ENCODE assay signal across 8 cellular contexts in genomic region chr5:177429248-177430045, GRCh38. TPM values are rescaled to one million over a fixed set of nuclear protein-coding genes. Genes with fewer than 3 reads are reported as not detected.
DNase-seq lines count a peak whose midpoint lies in the region; TF ChIP-seq lines count a peak whose summit lies in the region.

No MANE protein-coding gene starts in this region.

- H3K36me3 ChIP-seq in KOPT-K1 (ENCODE audit: insufficient read depth, low read length): peaks cover 42% of the 10 kb centered on the region
- peaks cover 13 to 15% of the 10 kb centered on the region in 2 donors for H3K36me3 ChIP-seq in prostate gland

- peaks cover 3% of the 10 kb centered on the region for H3K4me1 ChIP-seq in prostate gland (replicated peaks)

- no peaks in the 10 kb centered on the region for H3K9me3 ChIP-seq in KOPT-K1 (ENCODE audit: insufficient read depth, low read length, poor library complexity, severe bottlenecking)
- no peaks in the 10 kb centered on the region for H3K9me3 ChIP-seq in prostate gland

- H3K4me3 ChIP-seq in prostate gland: no peak overlapping the region

- peaks cover 6% of the 10 kb centered on the region for H3K9me3 Mint-ChIP-seq in glutamatergic neuron (ENCODE audit: unreplicated experiment)

- peak overlapping the region; percentile 11 for H3K4me3 Mint-ChIP-seq in glutamatergic neuron (ENCODE audit: unreplicated experiment)

- DNase-seq in activated CD4-positive, alpha-beta T cell treated with anti-CD3 and anti-CD28 coated beads, Interleukin-2, amount 50 U/mL, for 4 hours: peak; percentile 87 to 89
- no peak for DNase-seq in glutamatergic neuron
- DNase-seq in stimulated activated CD4-positive, alpha-beta T cell treated with anti-CD3 and anti-CD28 coated beads, Interleukin-1b, Interleukin-23, amount 100 ng/mL, for 48 hours: peak; percentile 95
- no peak for DNase-seq in COLO668 (lab: John Stamatoyannopoulos, UW; ENCODE audit: unreplicated experiment)
- DNase-seq in OCI-M2 (lab: John Stamatoyannopoulos, UW; ENCODE audit: unreplicated experiment): no peak
- DNase-seq in SHP77 treated with DMSO at 0.1 percent for 48 hours (lab: John Stamatoyannopoulos, UW): no peak
- DNase-seq in prostate gland (ENCODE audit: low spot score): no peak

- no peak for TF ChIP-seq POLR2A in prostate gland (IDR thresholded peaks at IDR 0.05)

- H3K4me1 Mint-ChIP-seq in glutamatergic neuron (ENCODE audit: low read depth, unreplicated experiment): peaks cover 10% of the 10 kb centered on the region

- WGBS in prostate gland: 80% methylated on average over 6 of the region's 6 CpGs

- no peak overlapping the region for H3K27ac Mint-ChIP-seq in glutamatergic neuron (ENCODE audit: unreplicated experiment)

- H3K27me3 ChIP-seq in prostate gland (replicated peaks; ENCODE audit: insufficient read depth): no peaks in the 10 kb centered on the region

- TF ChIP-seq CTCF in glutamatergic neuron (IDR thresholded peaks at IDR 0.05; ENCODE audit: partially characterized antibody, unreplicated experiment) (no peak), prostate gland (IDR thresholded peaks at IDR 0.05) (no peak)

- H3K27me3 Mint-ChIP-seq in glutamatergic neuron (ENCODE audit: unreplicated experiment): peaks cover 10% of the 10 kb centered on the region

- H3K27ac ChIP-seq in KOPT-K1 (ENCODE audit: low read depth, low read length, poor library complexity, severe bottlenecking) (peak overlapping the region; percentile 89), prostate gland (no peak overlapping the region)

- intact Hi-C loops in prostate gland (cut with DNase I): no loop called here

- H3K36me3 Mint-ChIP-seq in glutamatergic neuron (ENCODE audit: unreplicated experiment): no peaks in the 10 kb centered on the region

RNA-seq across cellular contexts. Expression of gene GRK6, which starts 3.0 kb away (rescaled TPM):
- total RNA-seq in glutamatergic neuron (ENCODE audit: unreplicated experiment) (43.9 TPM), prostate gland (10 to 100 TPM; 28.6 to 32.4 TPM)

RNA-seq across cellular contexts. Expression of gene PRR7, which starts 17.2 kb away (rescaled TPM):
- total RNA-seq in glutamatergic neuron (ENCODE audit: unreplicated experiment) (4.1 TPM), prostate gland (10 to 100 TPM in 1 of 2 donors, 1 to 10 TPM in 1; 8.7 to 11.0 TPM)

RNA-seq across cellular contexts. Expression of gene F12, which starts 20.1 kb away (rescaled TPM):
- total RNA-seq in glutamatergic neuron (ENCODE audit: unreplicated experiment): 5.4 TPM
- 1 to 10 TPM in 1 of 2 donors, under 1 TPM in 1; 0.74 to 2.6 TPM for total RNA-seq in prostate gland

RNA-seq across cellular contexts. Expression of gene PFN3, which starts 29.0 kb away (rescaled TPM):
- not detected for total RNA-seq in glutamatergic neuron (ENCODE audit: unreplicated experiment)
- total RNA-seq in prostate gland: not detected

RNA-seq across cellular contexts. Expression of gene DBN1, which starts 44.0 kb away (rescaled TPM):
- 1,261 TPM for total RNA-seq in glutamatergic neuron (ENCODE audit: unreplicated experiment)
- total RNA-seq in prostate gland: 10 to 100 TPM; 33.1 to 65.1 TPM

Comparison
In these comparisons a context has a peak if more than half of its experiments do, and no peak if none do; other contexts are left out.
1. DNase-seq: peak in activated CD4-positive, alpha-beta T cell treated with anti-CD3 and anti-CD28 coated beads, Interleukin-2, amount 50 U/mL, for 4 hours (2 of 2) and stimulated activated CD4-positive, alpha-beta T cell treated with anti-CD3 and anti-CD28 coated beads, Interleukin-1b, Interleukin-23, amount 100 ng/mL, for 48 hours (single experiment); none in glutamatergic neuron (single experiment), COLO668 (single experiment), OCI-M2 (single experiment), SHP77 treated with DMSO at 0.1 percent for 48 hours (single experiment) and prostate gland (single experiment).